In the genomic region with DNA sequence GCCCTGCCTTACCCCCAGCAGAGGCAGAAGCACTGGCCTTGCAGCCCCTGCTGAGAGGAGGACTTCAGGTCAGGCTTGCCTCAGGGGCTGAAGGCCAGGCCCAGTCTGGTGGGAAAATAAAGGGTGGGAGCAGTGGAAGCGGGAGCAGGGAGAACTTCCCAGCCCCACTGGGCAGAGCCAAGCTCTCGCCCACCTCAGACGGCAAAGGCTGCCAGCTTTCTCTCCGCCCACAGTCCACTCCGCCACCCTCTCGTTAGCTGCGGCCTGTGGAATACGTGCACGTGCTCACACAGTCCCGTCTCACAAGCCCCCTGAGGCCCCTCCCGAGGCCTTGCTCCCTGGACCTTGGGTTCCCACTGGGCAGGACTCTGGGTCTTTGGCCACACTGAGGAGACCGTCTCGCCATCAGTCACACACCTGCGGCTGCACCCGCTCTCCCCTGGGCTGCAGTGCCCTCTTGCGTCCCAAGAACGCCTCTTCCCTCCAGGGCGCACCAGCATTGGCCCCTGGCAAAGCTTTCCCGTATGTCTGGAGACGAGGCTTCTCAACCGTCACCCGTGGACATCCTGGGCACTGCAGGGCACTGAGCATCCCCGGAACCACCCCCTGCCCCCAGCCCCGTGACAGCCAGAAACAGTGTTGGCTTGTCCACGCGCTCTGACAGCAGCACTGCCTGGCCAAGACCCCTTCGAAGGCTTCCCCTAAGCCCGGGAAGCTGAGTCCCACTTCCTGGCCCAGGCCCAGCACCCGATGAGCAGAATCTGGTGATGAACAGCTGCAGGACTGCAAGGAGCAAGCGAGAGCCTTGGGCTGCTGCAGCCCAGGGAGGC, we compare ENCODE assay signal across 1 cellular context.
TF ChIP-seq lines count a peak whose summit lies in the region.

No MANE protein-coding gene starts in this region.

TF ChIP-seq in HepG2, 621 proteins besides CTCF, POLR2A, EP300 and RAD21 (continued from another document and continues in another):
- TF ChIP-seq ZNF558 (CRISPR knock-in tag; IDR thresholded peaks at IDR 0.05; ENCODE audit: borderline replicate concordance) (peak; percentile 46; the same call in 1 of the 2 replicates), ZBTB39 (CRISPR knock-in tag; IDR thresholded peaks at IDR 0.05) (no peak), RBFOX2 (IDR thresholded peaks at IDR 0.05; ENCODE audit: low read depth, low read length) (no peak; the same call in 1 of the 2 replicates), ZKSCAN5 (CRISPR knock-in tag; IDR thresholded peaks at IDR 0.05) (no peak), FOXO1 (CRISPR knock-in tag; IDR thresholded peaks at IDR 0.05) (peak; percentile 50; the same call in 1 of the 2 replicates), ZNF253 (CRISPR knock-in tag; IDR thresholded peaks at IDR 0.05; ENCODE audit: borderline replicate concordance) (no peak), THAP8 (CRISPR knock-in tag; IDR thresholded peaks at IDR 0.05; ENCODE audit: borderline replicate concordance) (no peak), SP140L (CRISPR knock-in tag; IDR thresholded peaks at IDR 0.05; ENCODE audit: borderline replicate concordance) (no peak), MTERF4 (CRISPR knock-in tag; IDR thresholded peaks at IDR 0.05) (peak; percentile 61; the same call in 1 of the 2 replicates), ARHGAP35 (CRISPR knock-in tag; IDR thresholded peaks at IDR 0.05; ENCODE audit: borderline replicate concordance) (0 out of 2 replicates have a peak, but pooled peaks have one; percentile 70), AGO2 (optimal IDR thresholded peaks at IDR 0.05; ENCODE audit: low read depth, low read length) (no peak), ZBTB25 (CRISPR knock-in tag; IDR thresholded peaks at IDR 0.05) (peak; percentile 66; the same call in 1 of the 2 replicates), YY1 (IDR thresholded peaks at IDR 0.05; ENCODE audit: insufficient read depth, insufficient replicate concordance, low read depth, low read length) (peak; percentile 69), SPEN (CRISPR knock-in tag; IDR thresholded peaks at IDR 0.05; ENCODE audit: low read depth) (peak; percentile 81), ZNF777 (CRISPR knock-in tag; IDR thresholded peaks at IDR 0.05) (peak; percentile 95), ZNF432 (CRISPR knock-in tag; IDR thresholded peaks at IDR 0.05; ENCODE audit: borderline replicate concordance) (no peak), SAP130 (CRISPR knock-in tag; IDR thresholded peaks at IDR 0.05; ENCODE audit: low read depth) (peak; percentile 76), SIN3A (IDR thresholded peaks at IDR 0.05; ENCODE audit: borderline replicate concordance, low read depth, low read length) (no peak), SMC3 (IDR thresholded peaks at IDR 0.05; ENCODE audit: low read length) (peak; percentile 43; the same call in 1 of the 2 replicates), MXD3 (CRISPR knock-in tag; IDR thresholded peaks at IDR 0.05) (no peak), ZNF713 (CRISPR knock-in tag; IDR thresholded peaks at IDR 0.05) (no peak; the same call in 1 of the 2 replicates), MZF1 (CRISPR knock-in tag; IDR thresholded peaks at IDR 0.05; ENCODE audit: borderline replicate concordance) (no peak), MAFK (conservative IDR thresholded peaks at IDR 0.05 in 1 of 2, IDR thresholded peaks at IDR 0.05 in 1 of 2; ENCODE audit: low read length in 2 of 2) (no peak), YEATS2 (CRISPR knock-in tag; IDR thresholded peaks at IDR 0.05; ENCODE audit: borderline replicate concordance) (peak; percentile 27; the same call in 1 of the 2 replicates), ZNF660 (CRISPR knock-in tag; IDR thresholded peaks at IDR 0.05; ENCODE audit: borderline replicate concordance, low read depth) (no peak), SYNCRIP (IDR thresholded peaks at IDR 0.05; ENCODE audit: insufficient read depth, low read depth, low read length) (no peak), ZNF235 (CRISPR knock-in tag; IDR thresholded peaks at IDR 0.05; ENCODE audit: borderline replicate concordance) (0 out of 2 replicates have a peak, but pooled peaks have one; percentile 29), ZNF766 (CRISPR knock-in tag; IDR thresholded peaks at IDR 0.05; ENCODE audit: borderline replicate concordance) (no peak), GLI4 (CRISPR knock-in tag; IDR thresholded peaks at IDR 0.05; ENCODE audit: borderline replicate concordance) (peak; percentile 69; the same call in 1 of the 2 replicates), BRCA1 (CRISPR knock-in tag; IDR thresholded peaks at IDR 0.05) (no peak), TAF15 (IDR thresholded peaks at IDR 0.05; ENCODE audit: low read depth, low read length, poor library complexity, severe bottlenecking) (no peak)
- TF ChIP-seq, protein P1, sequence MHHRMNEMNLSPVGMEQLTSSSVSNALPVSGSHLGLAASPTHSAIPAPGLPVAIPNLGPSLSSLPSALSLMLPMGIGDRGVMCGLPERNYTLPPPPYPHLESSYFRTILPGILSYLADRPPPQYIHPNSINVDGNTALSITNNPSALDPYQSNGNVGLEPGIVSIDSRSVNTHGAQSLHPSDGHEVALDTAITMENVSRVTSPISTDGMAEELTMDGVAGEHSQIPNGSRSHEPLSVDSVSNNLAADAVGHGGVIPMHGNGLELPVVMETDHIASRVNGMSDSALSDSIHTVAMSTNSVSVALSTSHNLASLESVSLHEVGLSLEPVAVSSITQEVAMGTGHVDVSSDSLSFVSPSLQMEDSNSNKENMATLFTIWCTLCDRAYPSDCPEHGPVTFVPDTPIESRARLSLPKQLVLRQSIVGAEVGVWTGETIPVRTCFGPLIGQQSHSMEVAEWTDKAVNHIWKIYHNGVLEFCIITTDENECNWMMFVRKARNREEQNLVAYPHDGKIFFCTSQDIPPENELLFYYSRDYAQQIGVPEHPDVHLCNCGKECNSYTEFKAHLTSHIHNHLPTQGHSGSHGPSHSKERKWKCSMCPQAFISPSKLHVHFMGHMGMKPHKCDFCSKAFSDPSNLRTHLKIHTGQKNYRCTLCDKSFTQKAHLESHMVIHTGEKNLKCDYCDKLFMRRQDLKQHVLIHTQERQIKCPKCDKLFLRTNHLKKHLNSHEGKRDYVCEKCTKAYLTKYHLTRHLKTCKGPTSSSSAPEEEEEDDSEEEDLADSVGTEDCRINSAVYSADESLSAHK (CRISPR knock-in tag; IDR thresholded peaks at IDR 0.05; ENCODE audit: borderline replicate concordance) = no peak
- TF ChIP-seq, protein P2, sequence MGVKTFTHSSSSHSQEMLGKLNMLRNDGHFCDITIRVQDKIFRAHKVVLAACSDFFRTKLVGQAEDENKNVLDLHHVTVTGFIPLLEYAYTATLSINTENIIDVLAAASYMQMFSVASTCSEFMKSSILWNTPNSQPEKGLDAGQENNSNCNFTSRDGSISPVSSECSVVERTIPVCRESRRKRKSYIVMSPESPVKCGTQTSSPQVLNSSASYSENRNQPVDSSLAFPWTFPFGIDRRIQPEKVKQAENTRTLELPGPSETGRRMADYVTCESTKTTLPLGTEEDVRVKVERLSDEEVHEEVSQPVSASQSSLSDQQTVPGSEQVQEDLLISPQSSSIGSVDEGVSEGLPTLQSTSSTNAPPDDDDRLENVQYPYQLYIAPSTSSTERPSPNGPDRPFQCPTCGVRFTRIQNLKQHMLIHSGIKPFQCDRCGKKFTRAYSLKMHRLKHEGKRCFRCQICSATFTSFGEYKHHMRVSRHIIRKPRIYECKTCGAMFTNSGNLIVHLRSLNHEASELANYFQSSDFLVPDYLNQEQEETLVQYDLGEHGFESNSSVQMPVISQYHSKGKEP (CRISPR knock-in tag; IDR thresholded peaks at IDR 0.05) = no peak
- TF ChIP-seq, protein P3, sequence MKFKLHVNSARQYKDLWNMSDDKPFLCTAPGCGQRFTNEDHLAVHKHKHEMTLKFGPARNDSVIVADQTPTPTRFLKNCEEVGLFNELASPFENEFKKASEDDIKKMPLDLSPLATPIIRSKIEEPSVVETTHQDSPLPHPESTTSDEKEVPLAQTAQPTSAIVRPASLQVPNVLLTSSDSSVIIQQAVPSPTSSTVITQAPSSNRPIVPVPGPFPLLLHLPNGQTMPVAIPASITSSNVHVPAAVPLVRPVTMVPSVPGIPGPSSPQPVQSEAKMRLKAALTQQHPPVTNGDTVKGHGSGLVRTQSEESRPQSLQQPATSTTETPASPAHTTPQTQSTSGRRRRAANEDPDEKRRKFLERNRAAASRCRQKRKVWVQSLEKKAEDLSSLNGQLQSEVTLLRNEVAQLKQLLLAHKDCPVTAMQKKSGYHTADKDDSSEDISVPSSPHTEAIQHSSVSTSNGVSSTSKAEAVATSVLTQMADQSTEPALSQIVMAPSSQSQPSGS (CRISPR knock-in tag; IDR thresholded peaks at IDR 0.05) = 0 out of 2 replicates have a peak, but pooled peaks have one; percentile 57
- TF ChIP-seq, protein P4, sequence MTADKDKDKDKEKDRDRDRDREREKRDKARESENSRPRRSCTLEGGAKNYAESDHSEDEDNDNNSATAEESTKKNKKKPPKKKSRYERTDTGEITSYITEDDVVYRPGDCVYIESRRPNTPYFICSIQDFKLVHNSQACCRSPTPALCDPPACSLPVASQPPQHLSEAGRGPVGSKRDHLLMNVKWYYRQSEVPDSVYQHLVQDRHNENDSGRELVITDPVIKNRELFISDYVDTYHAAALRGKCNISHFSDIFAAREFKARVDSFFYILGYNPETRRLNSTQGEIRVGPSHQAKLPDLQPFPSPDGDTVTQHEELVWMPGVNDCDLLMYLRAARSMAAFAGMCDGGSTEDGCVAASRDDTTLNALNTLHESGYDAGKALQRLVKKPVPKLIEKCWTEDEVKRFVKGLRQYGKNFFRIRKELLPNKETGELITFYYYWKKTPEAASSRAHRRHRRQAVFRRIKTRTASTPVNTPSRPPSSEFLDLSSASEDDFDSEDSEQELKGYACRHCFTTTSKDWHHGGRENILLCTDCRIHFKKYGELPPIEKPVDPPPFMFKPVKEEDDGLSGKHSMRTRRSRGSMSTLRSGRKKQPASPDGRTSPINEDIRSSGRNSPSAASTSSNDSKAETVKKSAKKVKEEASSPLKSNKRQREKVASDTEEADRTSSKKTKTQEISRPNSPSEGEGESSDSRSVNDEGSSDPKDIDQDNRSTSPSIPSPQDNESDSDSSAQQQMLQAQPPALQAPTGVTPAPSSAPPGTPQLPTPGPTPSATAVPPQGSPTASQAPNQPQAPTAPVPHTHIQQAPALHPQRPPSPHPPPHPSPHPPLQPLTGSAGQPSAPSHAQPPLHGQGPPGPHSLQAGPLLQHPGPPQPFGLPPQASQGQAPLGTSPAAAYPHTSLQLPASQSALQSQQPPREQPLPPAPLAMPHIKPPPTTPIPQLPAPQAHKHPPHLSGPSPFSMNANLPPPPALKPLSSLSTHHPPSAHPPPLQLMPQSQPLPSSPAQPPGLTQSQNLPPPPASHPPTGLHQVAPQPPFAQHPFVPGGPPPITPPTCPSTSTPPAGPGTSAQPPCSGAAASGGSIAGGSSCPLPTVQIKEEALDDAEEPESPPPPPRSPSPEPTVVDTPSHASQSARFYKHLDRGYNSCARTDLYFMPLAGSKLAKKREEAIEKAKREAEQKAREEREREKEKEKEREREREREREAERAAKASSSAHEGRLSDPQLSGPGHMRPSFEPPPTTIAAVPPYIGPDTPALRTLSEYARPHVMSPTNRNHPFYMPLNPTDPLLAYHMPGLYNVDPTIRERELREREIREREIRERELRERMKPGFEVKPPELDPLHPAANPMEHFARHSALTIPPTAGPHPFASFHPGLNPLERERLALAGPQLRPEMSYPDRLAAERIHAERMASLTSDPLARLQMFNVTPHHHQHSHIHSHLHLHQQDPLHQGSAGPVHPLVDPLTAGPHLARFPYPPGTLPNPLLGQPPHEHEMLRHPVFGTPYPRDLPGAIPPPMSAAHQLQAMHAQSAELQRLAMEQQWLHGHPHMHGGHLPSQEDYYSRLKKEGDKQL (CRISPR knock-in tag; IDR thresholded peaks at IDR 0.05; ENCODE audit: low read depth) = no peak
- TF ChIP-seq, protein P5, sequence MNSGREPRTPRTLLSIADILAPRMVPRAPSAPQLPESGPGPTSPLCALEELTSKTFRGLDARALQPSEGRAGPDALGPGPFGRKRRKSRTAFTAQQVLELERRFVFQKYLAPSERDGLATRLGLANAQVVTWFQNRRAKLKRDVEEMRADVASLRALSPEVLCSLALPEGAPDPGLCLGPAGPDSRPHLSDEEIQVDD (CRISPR knock-in tag; IDR thresholded peaks at IDR 0.05; ENCODE audit: borderline replicate concordance) = no peak; the same call in 1 of the 2 replicates
